1 cellular context compared by ENCODE assay signal in the genomic region with DNA sequence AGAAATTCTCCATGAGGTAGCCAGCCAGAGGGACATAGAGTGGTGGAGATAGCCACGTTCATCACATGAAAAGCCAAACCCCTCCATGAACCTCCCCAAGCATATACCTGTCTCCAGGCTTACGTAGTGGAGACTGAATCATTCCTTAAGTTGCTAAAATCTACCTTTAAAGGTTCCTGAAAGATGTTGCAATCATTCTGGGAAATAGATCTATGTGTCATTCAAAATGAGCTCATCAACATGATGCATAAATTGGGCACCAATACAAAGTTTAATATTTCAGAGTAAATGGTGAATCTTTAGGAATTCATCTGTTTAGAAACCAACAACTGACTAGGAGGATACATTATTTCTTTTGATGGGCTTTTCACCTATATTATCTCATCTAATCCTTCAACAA.
TF ChIP-seq lines count a peak whose summit lies in the region.

No MANE protein-coding gene starts in this region.

TF ChIP-seq in GM23338, 12 proteins besides CTCF, POLR2A, EP300 and RAD21:
- no peak for TF ChIP-seq REST (IDR thresholded peaks at IDR 0.05; ENCODE audit: unreplicated experiment)
- TF ChIP-seq CREB1 (CRISPR knock-in tag; IDR thresholded peaks at IDR 0.05; ENCODE audit: low read depth): no peak
